In the genomic region with DNA sequence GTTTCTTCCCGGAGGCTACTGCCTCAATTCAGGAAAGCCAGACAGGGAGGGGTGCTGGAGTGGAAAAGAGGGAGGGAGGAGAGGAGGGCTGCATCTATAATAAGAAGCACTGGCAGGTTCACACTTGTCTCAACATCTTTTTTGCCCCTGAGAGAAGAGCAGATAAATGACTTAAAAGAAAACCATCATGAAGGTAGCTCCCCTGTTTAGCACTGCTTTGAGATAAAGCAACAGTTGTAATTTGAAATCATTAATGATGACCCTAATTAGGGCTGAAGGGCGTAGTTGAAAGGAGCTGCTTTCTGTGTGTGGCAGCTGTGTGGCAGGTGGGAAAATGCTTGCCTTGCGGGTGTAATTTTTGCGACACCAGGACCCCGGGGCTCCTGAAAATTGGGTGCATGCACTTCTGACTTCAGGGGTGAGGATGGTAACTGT, we compare ENCODE assay signal across 9 cellular contexts.
DNase-seq lines count a peak whose midpoint lies in the region; ATAC-seq, FAIRE-seq and TF ChIP-seq lines count a peak whose summit lies in the region.
"Had no signal": no experiment of that assay in that cellular context is flagged by ENCODE, and none has a peak within 500 bp of the region (broad histone marks: within the 10 kb centered on the region; RNA-seq: fewer than 3 reads in every experiment).

No MANE protein-coding gene starts in this region.

- H3K4me3 Mint-ChIP-seq in stimulated activated naive CD8-positive, alpha-beta T cell treated with anti-CD3 and anti-CD28 coated beads, Interleukin-15, amount 100 ng/mL, for 72 hours = peak overlapping the region; percentile 34 to 56

- peaks cover 3 to 11% of the 10 kb centered on the region in 2 experiments for H3K36me3 ChIP-seq in keratinocyte (ENCODE audit: control insufficient read depth in 2 of 2, extremely low read depth in 1 of 2, insufficient read depth in 2 of 2, low read length in 2 of 2)

- no peak for TF ChIP-seq POLR2A in GM18505 (IDR thresholded peaks at IDR 0.05; ENCODE audit: borderline replicate concordance, extremely low read depth, insufficient read depth, insufficient read length)

- H3K79me2 ChIP-seq in keratinocyte (ENCODE audit: control insufficient read depth, insufficient read depth, low read length) = peaks cover 48% of the 10 kb centered on the region

- H3K27ac Mint-ChIP-seq in stimulated activated naive CD8-positive, alpha-beta T cell treated with anti-CD3 and anti-CD28 coated beads, Interleukin-15, amount 100 ng/mL, for 72 hours = no peak overlapping the region

- peak; percentile 61 for FAIRE-seq in keratinocyte (lab: Jason Lieb, UNC)

- peak overlapping the region; percentile 93 for H3K4me2 ChIP-seq in keratinocyte (ENCODE audit: control insufficient read depth, extremely low read depth, insufficient read depth, low read depth, low read length)

- peaks cover 25% of the 10 kb centered on the region for H3K4me1 Mint-ChIP-seq in stimulated activated naive CD8-positive, alpha-beta T cell treated with anti-CD3 and anti-CD28 coated beads, Interleukin-15, amount 100 ng/mL, for 72 hours

- no peaks in the 10 kb centered on the region for H3K9me1 ChIP-seq in keratinocyte (ENCODE audit: control insufficient read depth, extremely low read depth, insufficient read depth, low read length)

- no peaks in the 10 kb centered on the region for H3K9me3 Mint-ChIP-seq in stimulated activated naive CD8-positive, alpha-beta T cell treated with anti-CD3 and anti-CD28 coated beads, Interleukin-15, amount 100 ng/mL, for 72 hours

- H3K27ac ChIP-seq in angular gyrus (ENCODE audit: low read depth, low read length) (peak overlapping the region; percentile 87), keratinocyte (ENCODE audit: control insufficient read depth, insufficient read depth, low read length) (peak overlapping the region; percentile 99)
- H3K27ac ChIP-seq: HL-60 had no signal

- ATAC-seq in stimulated activated naive CD8-positive, alpha-beta T cell treated with anti-CD3 and anti-CD28 coated beads, Interleukin-15, amount 100 ng/mL, for 72 hours = no peak
- ATAC-seq in GM19324 (IDR thresholded peaks at IDR 0.05; ENCODE audit: low FRiP score, unreplicated experiment) (no peak), GM18505 (IDR thresholded peaks at IDR 0.05; ENCODE audit: unreplicated experiment) (no peak)

- no peak for TF ChIP-seq CTCF in keratinocyte (optimal IDR thresholded peaks at IDR 0.05 in 1 of 3, IDR thresholded peaks at IDR 0.05 in 1 of 3, conservative IDR thresholded peaks at IDR 0.05 in 1 of 3; ENCODE audit: extremely low read depth in 1 of 3, insufficient read depth in 2 of 3, low read length in 3 of 3)

- peak overlapping the region; percentile 86 for H3K9ac ChIP-seq in keratinocyte (ENCODE audit: control insufficient read depth, extremely low read depth, insufficient read depth, low read length)

- peaks cover 33% of the 10 kb centered on the region for H3K4me1 ChIP-seq in keratinocyte (ENCODE audit: control insufficient read depth, extremely low read depth, insufficient read depth, low read length)

- H4K20me1 ChIP-seq in keratinocyte (ENCODE audit: control insufficient read depth, extremely low read depth, insufficient read depth, low read length) = peaks cover 5% of the 10 kb centered on the region

- dilution Hi-C loops in keratinocyte (cut with MboI; ENCODE audit: extremely low pct_ligation_motif_present, low sequenced_read_pairs) = no loop called here

- no peak overlapping the region for H2AFZ ChIP-seq in keratinocyte (ENCODE audit: control insufficient read depth, low read length)

- no peaks in the 10 kb centered on the region for H3K9me3 ChIP-seq in keratinocyte (ENCODE audit: control insufficient read depth, low read depth, low read length)

- DNase-seq in NCI-H2107 treated with DMSO at 0.1 percent for 48 hours (lab: John Stamatoyannopoulos, UW; ENCODE audit: unreplicated experiment) (peak; percentile 83), NCI-H2107 (lab: John Stamatoyannopoulos, UW) (no peak), keratinocyte (ENCODE audit: low read depth, low spot score) (peak; percentile 84), HCEC 1CT (no peak)
- no peak for DNase-seq in stimulated activated naive CD8-positive, alpha-beta T cell treated with anti-CD3 and anti-CD28 coated beads, Interleukin-15, amount 100 ng/mL, for 72 hours

- H3K27me3 Mint-ChIP-seq in stimulated activated naive CD8-positive, alpha-beta T cell treated with anti-CD3 and anti-CD28 coated beads, Interleukin-15, amount 100 ng/mL, for 72 hours = peaks cover 84% of the 10 kb centered on the region

- no peaks in the 10 kb centered on the region for H3K27me3 ChIP-seq in keratinocyte (ENCODE audit: control insufficient read depth, extremely low read depth, insufficient read depth, low read length)

- H3K4me3 ChIP-seq in keratinocyte (ENCODE audit: control insufficient read depth in 2 of 3, extremely low read depth in 1 of 3, insufficient read depth in 2 of 3, low read depth in 1 of 3, low read length in 3 of 3) = peak overlapping the region; percentile 57 to 87 (median 70)

Comparison
In these comparisons a context has a peak if more than half of its experiments do, and no peak if none do; other contexts are left out.
1. DNase-seq: peak in NCI-H2107 treated with DMSO at 0.1 percent for 48 hours (single experiment) and keratinocyte (single experiment); none in NCI-H2107 (single experiment), stimulated activated naive CD8-positive, alpha-beta T cell treated with anti-CD3 and anti-CD28 coated beads, Interleukin-15, amount 100 ng/mL, for 72 hours (0 of 2) and HCEC 1CT (single experiment).